7 cellular contexts compared by ENCODE assay signal in genomic region chr12:119075918-119076317, GRCh38.
"Had no signal": no experiment of that assay in that cellular context is flagged by ENCODE, and none has a peak within 500 bp of the region (broad histone marks: within the 10 kb centered on the region; RNA-seq: fewer than 3 reads in every experiment).

No MANE protein-coding gene starts in this region.

- H3K27ac ChIP-seq: KMS-11 had no signal

- DNase-seq: H7, Karpas-422, KBM-7 had no signal

- H3K4me2 ChIP-seq: GM23338, KMS-11 had no signal

- ATAC-seq: GM23338, HCT116 had no signal

- H3K36me3 ChIP-seq: HAP-1 had no signal

- H3K9ac ChIP-seq: KMS-11 had no signal

- H3K4me1 ChIP-seq: HAP-1 had no signal

- H2AFZ ChIP-seq: GM23338 had no signal

- H3K4me3 ChIP-seq: GM23338, HAP-1 had no signal

- H3K9me3 ChIP-seq: HAP-1 had no signal
